Comparison of ENCODE assay signal across 1 cellular context in the genomic region with DNA sequence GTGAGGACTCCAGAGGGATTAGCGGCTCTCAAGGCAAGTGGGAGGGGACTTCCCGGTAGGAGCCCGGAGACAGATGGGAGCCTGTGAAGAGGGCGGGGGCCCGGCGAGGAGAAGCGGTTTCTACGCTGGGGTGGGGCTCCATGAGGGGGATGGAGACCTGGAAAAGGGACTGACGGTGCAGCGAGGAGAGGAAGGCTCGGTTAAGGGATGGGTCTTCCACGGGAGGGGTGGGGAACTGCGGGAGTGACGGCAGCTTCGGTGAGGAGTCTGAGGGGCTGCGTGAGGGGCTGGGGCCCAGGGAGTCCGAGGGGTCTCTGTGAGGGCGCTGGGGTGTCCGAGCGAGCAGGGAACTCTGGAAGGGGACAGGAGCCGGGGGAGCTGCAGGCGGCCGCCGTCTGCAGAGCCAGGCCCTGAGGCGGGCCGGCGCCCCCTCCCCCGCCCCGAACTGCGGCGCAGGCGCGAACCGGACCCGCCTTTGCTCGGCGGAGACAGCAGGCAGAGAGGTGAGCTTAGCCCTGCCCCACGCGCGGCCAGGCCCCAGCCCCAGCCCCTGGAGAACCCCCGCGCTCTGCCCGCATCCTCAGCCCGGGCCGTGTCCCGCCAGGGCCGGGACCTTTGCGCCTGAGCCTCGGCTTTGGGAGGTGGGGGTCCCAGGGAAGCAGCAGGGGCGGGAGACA.
TF ChIP-seq lines count a peak whose summit lies in the region.

A gene with protein sequence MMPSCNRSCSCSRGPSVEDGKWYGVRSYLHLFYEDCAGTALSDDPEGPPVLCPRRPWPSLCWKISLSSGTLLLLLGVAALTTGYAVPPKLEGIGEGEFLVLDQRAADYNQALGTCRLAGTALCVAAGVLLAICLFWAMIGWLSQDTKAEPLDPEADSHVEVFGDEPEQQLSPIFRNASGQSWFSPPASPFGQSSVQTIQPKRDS (plus strand): TSS at position 472 of the 677 bp plus-strand sequence. CDS start 2,533 bp downstream, outside the sequence.

TF ChIP-seq in HepG2, 621 proteins besides CTCF, POLR2A, EP300 and RAD21 (continues in another document):
- TF ChIP-seq, protein P1, sequence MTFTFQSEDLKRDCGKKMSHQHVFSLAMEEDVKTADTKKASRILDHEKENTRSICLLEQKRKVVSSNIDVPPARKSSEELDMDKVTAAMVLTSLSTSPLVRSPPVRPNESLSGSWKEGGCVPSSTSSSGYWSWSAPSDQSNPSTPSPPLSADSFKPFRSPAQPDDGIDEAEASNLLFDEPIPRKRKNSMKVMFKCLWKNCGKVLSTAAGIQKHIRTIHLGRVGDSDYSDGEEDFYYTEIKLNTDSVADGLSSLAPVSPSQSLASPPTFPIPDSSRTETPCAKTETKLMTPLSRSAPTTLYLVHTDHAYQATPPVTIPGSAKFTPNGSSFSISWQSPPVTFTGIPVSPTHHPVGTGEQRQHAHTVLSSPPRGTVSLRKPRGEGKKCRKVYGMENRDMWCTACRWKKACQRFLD (CRISPR knock-in tag; IDR thresholded peaks at IDR 0.05; ENCODE audit: borderline replicate concordance) = 0 out of 2 replicates have a peak, but pooled peaks have one; percentile 25
- TF ChIP-seq SATB2 (CRISPR knock-in tag; IDR thresholded peaks at IDR 0.05) (0 out of 2 replicates have a peak, but pooled peaks have one; percentile 13), DRAP1 (CRISPR knock-in tag; IDR thresholded peaks at IDR 0.05) (peak; percentile 56; the same call in 1 of the 2 replicates), E2F1 (CRISPR knock-in tag; IDR thresholded peaks at IDR 0.05) (no peak), ZNF326 (CRISPR knock-in tag; IDR thresholded peaks at IDR 0.05; ENCODE audit: borderline replicate concordance) (no peak), SAFB2 (CRISPR knock-in tag; IDR thresholded peaks at IDR 0.05; ENCODE audit: borderline replicate concordance, low read depth) (peak; percentile 70; the same call in 1 of the 2 replicates), NPAS2 (CRISPR knock-in tag; IDR thresholded peaks at IDR 0.05; ENCODE audit: borderline replicate concordance) (0 out of 2 replicates have a peak, but pooled peaks have one; percentile 71), REPIN1 (CRISPR knock-in tag; IDR thresholded peaks at IDR 0.05; ENCODE audit: borderline replicate concordance, low read depth) (peak; percentile 46), ZNF629 (CRISPR knock-in tag; conservative IDR thresholded peaks at IDR 0.05) (no peak; the same call in 1 of the 2 replicates), PHF8 (CRISPR knock-in tag; IDR thresholded peaks at IDR 0.05) (peak; percentile 58), DZIP1 (CRISPR knock-in tag; IDR thresholded peaks at IDR 0.05) (peak; percentile 95), TBP (CRISPR knock-in tag; IDR thresholded peaks at IDR 0.05) (no peak), SOX5 (CRISPR knock-in tag; IDR thresholded peaks at IDR 0.05; ENCODE audit: borderline replicate concordance) (no peak), ZMYM3 (CRISPR knock-in tag; IDR thresholded peaks at IDR 0.05) (no peak), DR1 (CRISPR knock-in tag; IDR thresholded peaks at IDR 0.05) (no peak; the same call in none of the 2 replicates), ETV6 (CRISPR knock-in tag; conservative IDR thresholded peaks at IDR 0.05) (peak; percentile 79; the same call in 1 of the 2 replicates), NR2F1 (CRISPR knock-in tag; IDR thresholded peaks at IDR 0.05) (0 out of 4 replicates have a peak, but pooled peaks of 1 of the 2 experiments have one; percentile 3), PHB2 (IDR thresholded peaks at IDR 0.05; ENCODE audit: partially characterized antibody) (no peak), STAG1 (CRISPR knock-in tag; IDR thresholded peaks at IDR 0.05) (peak; percentile 14; the same call in 1 of the 2 replicates), ZNF614 (CRISPR knock-in tag; IDR thresholded peaks at IDR 0.05; ENCODE audit: borderline replicate concordance) (peak; percentile 73), KDM2A (CRISPR knock-in tag; IDR thresholded peaks at IDR 0.05; ENCODE audit: borderline replicate concordance, low read depth) (peak; percentile 71; the same call in 1 of the 2 replicates), ZNF136 (CRISPR knock-in tag; IDR thresholded peaks at IDR 0.05; ENCODE audit: low read depth) (no peak; the same call in 1 of the 2 replicates), BORCS8-MEF2B (CRISPR knock-in tag; IDR thresholded peaks at IDR 0.05) (peak; percentile 8; the same call in 1 of the 2 replicates), THRA (CRISPR knock-in tag; IDR thresholded peaks at IDR 0.05; ENCODE audit: borderline replicate concordance) (peak; percentile 9; the same call in 1 of the 2 replicates), SKI (IDR thresholded peaks at IDR 0.05; ENCODE audit: partially characterized antibody) (peak; percentile 14), ZEB1 (IDR thresholded peaks at IDR 0.05; ENCODE audit: insufficient replicate concordance, low read depth) (no peak), SRSF4 (IDR thresholded peaks at IDR 0.05; ENCODE audit: low read depth, low read length, poor library complexity, severe bottlenecking) (no peak), THAP8 (CRISPR knock-in tag; IDR thresholded peaks at IDR 0.05; ENCODE audit: borderline replicate concordance) (no peak), NFATC3 (CRISPR knock-in tag; IDR thresholded peaks at IDR 0.05) (no peak), ZNF329 (CRISPR knock-in tag; IDR thresholded peaks at IDR 0.05; ENCODE audit: low read depth) (no peak; the same call in 1 of the 2 replicates), MED1 (CRISPR knock-in tag; IDR thresholded peaks at IDR 0.05) (peak; percentile 41), ZNF205 (CRISPR knock-in tag; IDR thresholded peaks at IDR 0.05) (no peak; the same call in 1 of the 2 replicates), ZNF710 (CRISPR knock-in tag; IDR thresholded peaks at IDR 0.05; ENCODE audit: borderline replicate concordance) (peak; percentile 47), POGZ (CRISPR knock-in tag; IDR thresholded peaks at IDR 0.05) (no peak; the same call in 1 of the 2 replicates), ZNF83 (CRISPR knock-in tag; IDR thresholded peaks at IDR 0.05; ENCODE audit: borderline replicate concordance) (peak; percentile 76), ZNF549 (CRISPR knock-in tag; IDR thresholded peaks at IDR 0.05) (no peak)
- TF ChIP-seq, protein P2, sequence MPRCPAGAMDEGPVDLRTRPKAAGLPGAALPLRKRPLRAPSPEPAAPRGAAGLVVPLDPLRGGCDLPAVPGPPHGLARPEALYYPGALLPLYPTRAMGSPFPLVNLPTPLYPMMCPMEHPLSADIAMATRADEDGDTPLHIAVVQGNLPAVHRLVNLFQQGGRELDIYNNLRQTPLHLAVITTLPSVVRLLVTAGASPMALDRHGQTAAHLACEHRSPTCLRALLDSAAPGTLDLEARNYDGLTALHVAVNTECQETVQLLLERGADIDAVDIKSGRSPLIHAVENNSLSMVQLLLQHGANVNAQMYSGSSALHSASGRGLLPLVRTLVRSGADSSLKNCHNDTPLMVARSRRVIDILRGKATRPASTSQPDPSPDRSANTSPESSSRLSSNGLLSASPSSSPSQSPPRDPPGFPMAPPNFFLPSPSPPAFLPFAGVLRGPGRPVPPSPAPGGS (CRISPR knock-in tag; IDR thresholded peaks at IDR 0.05) = no peak; the same call in none of the 2 replicates
- TF ChIP-seq, protein P3, sequence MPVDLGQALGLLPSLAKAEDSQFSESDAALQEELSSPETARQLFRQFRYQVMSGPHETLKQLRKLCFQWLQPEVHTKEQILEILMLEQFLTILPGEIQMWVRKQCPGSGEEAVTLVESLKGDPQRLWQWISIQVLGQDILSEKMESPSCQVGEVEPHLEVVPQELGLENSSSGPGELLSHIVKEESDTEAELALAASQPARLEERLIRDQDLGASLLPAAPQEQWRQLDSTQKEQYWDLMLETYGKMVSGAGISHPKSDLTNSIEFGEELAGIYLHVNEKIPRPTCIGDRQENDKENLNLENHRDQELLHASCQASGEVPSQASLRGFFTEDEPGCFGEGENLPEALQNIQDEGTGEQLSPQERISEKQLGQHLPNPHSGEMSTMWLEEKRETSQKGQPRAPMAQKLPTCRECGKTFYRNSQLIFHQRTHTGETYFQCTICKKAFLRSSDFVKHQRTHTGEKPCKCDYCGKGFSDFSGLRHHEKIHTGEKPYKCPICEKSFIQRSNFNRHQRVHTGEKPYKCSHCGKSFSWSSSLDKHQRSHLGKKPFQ (CRISPR knock-in tag; IDR thresholded peaks at IDR 0.05; ENCODE audit: insufficient replicate concordance) = peak; percentile 27
- TF ChIP-seq, protein P4, sequence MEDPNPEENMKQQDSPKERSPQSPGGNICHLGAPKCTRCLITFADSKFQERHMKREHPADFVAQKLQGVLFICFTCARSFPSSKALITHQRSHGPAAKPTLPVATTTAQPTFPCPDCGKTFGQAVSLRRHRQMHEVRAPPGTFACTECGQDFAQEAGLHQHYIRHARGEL (CRISPR knock-in tag; IDR thresholded peaks at IDR 0.05) = no peak; the same call in 1 of the 2 replicates
- TF ChIP-seq, protein P5, sequence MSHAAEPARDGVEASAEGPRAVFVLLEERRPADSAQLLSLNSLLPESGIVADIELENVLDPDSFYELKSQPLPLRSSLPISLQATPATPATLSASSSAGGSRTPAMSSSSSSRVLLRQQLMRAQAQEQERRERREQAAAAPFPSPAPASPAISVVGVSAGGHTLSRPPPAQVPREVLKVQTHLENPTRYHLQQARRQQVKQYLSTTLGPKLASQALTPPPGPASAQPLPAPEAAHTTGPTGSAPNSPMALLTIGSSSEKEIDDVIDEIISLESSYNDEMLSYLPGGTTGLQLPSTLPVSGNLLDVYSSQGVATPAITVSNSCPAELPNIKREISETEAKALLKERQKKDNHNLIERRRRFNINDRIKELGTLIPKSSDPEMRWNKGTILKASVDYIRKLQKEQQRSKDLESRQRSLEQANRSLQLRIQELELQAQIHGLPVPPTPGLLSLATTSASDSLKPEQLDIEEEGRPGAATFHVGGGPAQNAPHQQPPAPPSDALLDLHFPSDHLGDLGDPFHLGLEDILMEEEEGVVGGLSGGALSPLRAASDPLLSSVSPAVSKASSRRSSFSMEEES (CRISPR knock-in tag; IDR thresholded peaks at IDR 0.05) = no peak
- TF ChIP-seq, protein P6, sequence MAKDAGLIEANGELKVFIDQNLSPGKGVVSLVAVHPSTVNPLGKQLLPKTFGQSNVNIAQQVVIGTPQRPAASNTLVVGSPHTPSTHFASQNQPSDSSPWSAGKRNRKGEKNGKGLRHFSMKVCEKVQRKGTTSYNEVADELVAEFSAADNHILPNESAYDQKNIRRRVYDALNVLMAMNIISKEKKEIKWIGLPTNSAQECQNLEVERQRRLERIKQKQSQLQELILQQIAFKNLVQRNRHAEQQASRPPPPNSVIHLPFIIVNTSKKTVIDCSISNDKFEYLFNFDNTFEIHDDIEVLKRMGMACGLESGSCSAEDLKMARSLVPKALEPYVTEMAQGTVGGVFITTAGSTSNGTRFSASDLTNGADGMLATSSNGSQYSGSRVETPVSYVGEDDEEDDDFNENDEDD (CRISPR knock-in tag; IDR thresholded peaks at IDR 0.05; ENCODE audit: borderline replicate concordance) = peak; percentile 64; the same call in 1 of the 2 replicates
